ENCODE assay signal across 1 cellular context in genomic region chr19:37982655-37983054, GRCh38.
TF ChIP-seq lines count a peak whose summit lies in the region.

No MANE protein-coding gene starts in this region.

TF ChIP-seq in HCT116, 20 proteins besides CTCF, POLR2A, EP300 and RAD21 (continued from another document):
- no peak for TF ChIP-seq ZBTB33 (IDR thresholded peaks at IDR 0.05; ENCODE audit: extremely low read depth, insufficient replicate concordance, low read length)
- TF ChIP-seq ATF3 (IDR thresholded peaks at IDR 0.05) = no peak
- TF ChIP-seq CBX3 (IDR thresholded peaks at IDR 0.05; ENCODE audit: low read depth) = no peak
